ENCODE assay signal across 1 cellular context in genomic region chr16:29862884-29863668, GRCh38.
TF ChIP-seq lines count a peak whose summit lies in the region.

Gene CDIPT, minus strand, starts transcription at chr16:29863226. Its CDS starts 369 bp downstream, at chr16:29862857.

TF ChIP-seq in K562, 482 proteins besides CTCF, POLR2A, EP300 and RAD21 (continued from another document and continues in another):
- TF ChIP-seq REST (CRISPR knock-in tag; IDR thresholded peaks at IDR 0.05; ENCODE audit: low read depth) (no peak), MCM2 (IDR thresholded peaks at IDR 0.05; ENCODE audit: low read depth) (no peak), ARID1B (IDR thresholded peaks at IDR 0.05) (peak; percentile 51; the same call in 1 of the 2 replicates), GATAD2B (IDR thresholded peaks at IDR 0.05; ENCODE audit: borderline replicate concordance) (no peak), ATF7 (IDR thresholded peaks at IDR 0.05) (peak; percentile 100), DPF2 (IDR thresholded peaks at IDR 0.05) (peak; percentile 78; the same call in 1 of the 2 replicates), ZNF449 (CRISPR knock-in tag; IDR thresholded peaks at IDR 0.05) (no peak), GABPA (tag; conservative IDR thresholded peaks at IDR 0.05; ENCODE audit: low read depth) (peak; percentile 75), SLC30A9 (CRISPR knock-in tag; IDR thresholded peaks at IDR 0.05) (no peak), ELF2 (CRISPR knock-in tag; IDR thresholded peaks at IDR 0.05) (no peak), BDP1 (IDR thresholded peaks at IDR 0.05; ENCODE audit: insufficient read depth, insufficient read length) (no peak), KLF13 (tag; IDR thresholded peaks at IDR 0.05; ENCODE audit: borderline replicate concordance, low read depth) (no peak), ZFPM2 (CRISPR knock-in tag; IDR thresholded peaks at IDR 0.05) (no peak), BCL6 (CRISPR knock-in tag; IDR thresholded peaks at IDR 0.05) (no peak), EGR1 (conservative IDR thresholded peaks at IDR 0.05) (peak; percentile 47), HCFC1 (IDR thresholded peaks at IDR 0.05; ENCODE audit: low read depth, low read length) (peak; percentile 86), SRSF1 (IDR thresholded peaks at IDR 0.05; ENCODE audit: low read depth, low read length) (no peak), STAT6 (CRISPR knock-in tag; IDR thresholded peaks at IDR 0.05) (no peak), ZNF384 (IDR thresholded peaks at IDR 0.05; ENCODE audit: low read depth, low read length) (no peak), HOMEZ (CRISPR knock-in tag; IDR thresholded peaks at IDR 0.05) (no peak), ZBTB49 (CRISPR knock-in tag; IDR thresholded peaks at IDR 0.05; ENCODE audit: borderline replicate concordance) (no peak), PRDM10 (IDR thresholded peaks at IDR 0.05; ENCODE audit: partially characterized antibody) (peak; percentile 100), THRAP3 (IDR thresholded peaks at IDR 0.05; ENCODE audit: borderline replicate concordance) (no peak), NCOA4 (IDR thresholded peaks at IDR 0.05; ENCODE audit: partially characterized antibody) (no peak), TAF15 (IDR thresholded peaks at IDR 0.05; ENCODE audit: low read depth, low read length) (no peak), ZNF436 (CRISPR knock-in tag; IDR thresholded peaks at IDR 0.05) (no peak), ETV5 (CRISPR knock-in tag; IDR thresholded peaks at IDR 0.05; ENCODE audit: low read depth) (no peak), SMARCB1 (IDR thresholded peaks at IDR 0.05; ENCODE audit: insufficient read length, low read depth) (no peak), CLOCK (CRISPR knock-in tag; IDR thresholded peaks at IDR 0.05; ENCODE audit: borderline replicate concordance) (no peak), DMBX1 (CRISPR knock-in tag; IDR thresholded peaks at IDR 0.05; ENCODE audit: borderline replicate concordance) (no peak), SMARCA5 (IDR thresholded peaks at IDR 0.05) (no peak), ZNF668 (CRISPR knock-in tag; IDR thresholded peaks at IDR 0.05) (no peak)
